In the genomic region with DNA sequence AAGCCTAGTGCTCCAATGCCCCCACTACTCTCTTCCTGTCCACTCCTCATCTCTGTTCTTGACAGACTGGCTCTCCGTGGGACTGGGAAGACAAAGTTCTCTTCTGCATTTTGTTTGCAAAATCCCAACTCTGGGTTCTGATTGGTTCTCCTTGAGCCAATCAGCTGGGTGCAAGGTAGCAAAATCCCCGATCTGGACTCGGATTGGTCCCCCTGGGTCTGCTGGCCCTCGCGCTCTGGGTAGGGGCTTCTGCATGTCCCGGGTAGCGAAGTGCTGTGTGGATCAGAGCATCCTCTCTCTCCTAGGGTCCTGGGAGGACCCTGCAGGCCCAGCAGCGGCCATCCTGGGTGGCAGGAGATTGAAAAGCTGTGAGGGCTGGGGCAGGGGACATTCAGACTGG, we compare ENCODE assay signal across 1 cellular context.
TF ChIP-seq lines count a peak whose summit lies in the region.

No MANE protein-coding gene starts in this region.

TF ChIP-seq in HCT116, 20 proteins besides CTCF, POLR2A, EP300 and RAD21 (continued from another document):
- TF ChIP-seq, protein P1, sequence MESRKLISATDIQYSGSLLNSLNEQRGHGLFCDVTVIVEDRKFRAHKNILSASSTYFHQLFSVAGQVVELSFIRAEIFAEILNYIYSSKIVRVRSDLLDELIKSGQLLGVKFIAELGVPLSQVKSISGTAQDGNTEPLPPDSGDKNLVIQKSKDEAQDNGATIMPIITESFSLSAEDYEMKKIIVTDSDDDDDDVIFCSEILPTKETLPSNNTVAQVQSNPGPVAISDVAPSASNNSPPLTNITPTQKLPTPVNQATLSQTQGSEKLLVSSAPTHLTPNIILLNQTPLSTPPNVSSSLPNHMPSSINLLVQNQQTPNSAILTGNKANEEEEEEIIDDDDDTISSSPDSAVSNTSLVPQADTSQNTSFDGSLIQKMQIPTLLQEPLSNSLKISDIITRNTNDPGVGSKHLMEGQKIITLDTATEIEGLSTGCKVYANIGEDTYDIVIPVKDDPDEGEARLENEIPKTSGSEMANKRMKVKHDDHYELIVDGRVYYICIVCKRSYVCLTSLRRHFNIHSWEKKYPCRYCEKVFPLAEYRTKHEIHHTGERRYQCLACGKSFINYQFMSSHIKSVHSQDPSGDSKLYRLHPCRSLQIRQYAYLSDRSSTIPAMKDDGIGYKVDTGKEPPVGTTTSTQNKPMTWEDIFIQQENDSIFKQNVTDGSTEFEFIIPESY (IDR thresholded peaks at IDR 0.05; ENCODE audit: extremely low read depth, insufficient replicate concordance, low read length), result no peak
- TF ChIP-seq EZH2 (IDR thresholded peaks at IDR 0.05), result no peak
- TF ChIP-seq FOSL1 (IDR thresholded peaks at IDR 0.05; ENCODE audit: low read depth), result no peak
- TF ChIP-seq YY1 (IDR thresholded peaks at IDR 0.05; ENCODE audit: extremely low read depth, insufficient replicate concordance, low read depth, low read length), result no peak
- TF ChIP-seq, protein P2, sequence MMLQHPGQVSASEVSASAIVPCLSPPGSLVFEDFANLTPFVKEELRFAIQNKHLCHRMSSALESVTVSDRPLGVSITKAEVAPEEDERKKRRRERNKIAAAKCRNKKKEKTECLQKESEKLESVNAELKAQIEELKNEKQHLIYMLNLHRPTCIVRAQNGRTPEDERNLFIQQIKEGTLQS (IDR thresholded peaks at IDR 0.05), result no peak
- no peak for TF ChIP-seq SRF (IDR thresholded peaks at IDR 0.05; ENCODE audit: low read depth)
- no peak for TF ChIP-seq ELF1 (IDR thresholded peaks at IDR 0.05; ENCODE audit: borderline replicate concordance, low read depth)
- no peak for TF ChIP-seq CEBPB (IDR thresholded peaks at IDR 0.05; ENCODE audit: low read depth)
- TF ChIP-seq JUND (IDR thresholded peaks at IDR 0.05), result no peak
- no peak for TF ChIP-seq EZH2phosphoT487 (IDR thresholded peaks at IDR 0.05; ENCODE audit: borderline replicate concordance)
- TF ChIP-seq, protein P3, sequence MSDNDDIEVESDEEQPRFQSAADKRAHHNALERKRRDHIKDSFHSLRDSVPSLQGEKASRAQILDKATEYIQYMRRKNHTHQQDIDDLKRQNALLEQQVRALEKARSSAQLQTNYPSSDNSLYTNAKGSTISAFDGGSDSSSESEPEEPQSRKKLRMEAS (IDR thresholded peaks at IDR 0.05), result no peak
- TF ChIP-seq ZNF274 (IDR thresholded peaks at IDR 0.05; ENCODE audit: low read depth, low read length), result no peak
- no peak for TF ChIP-seq POLR2AphosphoS5 (IDR thresholded peaks at IDR 0.05; ENCODE audit: low read depth, low read length)
- no peak for TF ChIP-seq SP1 (IDR thresholded peaks at IDR 0.05; ENCODE audit: low read depth)
- no peak for TF ChIP-seq TCF7L2 (IDR thresholded peaks at IDR 0.05; ENCODE audit: borderline replicate concordance, extremely low read depth, insufficient read depth, insufficient read length)
